In genomic region chr21:42414928-42415769, GRCh38 we compare ENCODE assay signal across 10 cellular contexts. TPM values are rescaled to one million over a fixed set of nuclear protein-coding genes. Genes with fewer than 3 reads are reported as not detected.
A peak's percentile ranks its signal among the peaks of the same experiment; 100 is the strongest.
DNase-seq lines count a peak whose midpoint lies in the region; ATAC-seq, FAIRE-seq and TF ChIP-seq lines count a peak whose summit lies in the region.
"Had no signal": no experiment of that assay in that cellular context is flagged by ENCODE, and none has a peak within 500 bp of the region (broad histone marks: within the 10 kb centered on the region; RNA-seq: fewer than 3 reads in every experiment).

No MANE protein-coding gene starts in this region.

- 3% methylated on average over 27 of the region's 27 CpGs for WGBS in GM12878 (ENCODE audit: insufficient coverage, insufficient replicate concordance, low lambda C conversion rate, missing lambda C conversion rate)

- ATAC-seq in GM18861 (IDR thresholded peaks at IDR 0.05; ENCODE audit: unreplicated experiment) (peak; percentile 57), HG02973 (IDR thresholded peaks at IDR 0.05; ENCODE audit: unreplicated experiment) (peak; percentile 77), GM12878 (peak; percentile 88)

- no peak overlapping the region for H3K4me3 Mint-ChIP-seq in glutamatergic neuron (ENCODE audit: unreplicated experiment)

- H3K36me3 ChIP-seq in GM12878 (ENCODE audit: control insufficient read depth in 2 of 2, insufficient read depth in 2 of 2, low read length in 1 of 2): no peaks in the 10 kb centered on the region
- H3K36me3 ChIP-seq: thoracic aorta had no signal

- CTCF ChIA-PET in GM12878 (lab: Yijun Ruan, JAX): interaction anchor here (1.0 to 2.4 kb wide), 6 partner anchors 9 to 123 kb away, joined by 3 to 16 read pairs (median 4); partner anchors contain the start of gene UBASH3A

- peak overlapping the region; percentile 78 for H3K4me2 ChIP-seq in GM12878 (ENCODE audit: control insufficient read depth, insufficient read depth)

- DNase-seq in T-helper 22 cell (ENCODE audit: low read depth) (peak; percentile 95), GM12878 (ENCODE audit: low read depth, low spot score) (peak; percentile 97), putamen (ENCODE audit: low spot score) (peak; percentile 39), NCI-H2196 (lab: John Stamatoyannopoulos, UW; ENCODE audit: unreplicated experiment) (no peak), medulla oblongata (ENCODE audit: extremely low spot score) (no peak), glutamatergic neuron (no peak)

- peaks cover 9% of the 10 kb centered on the region for H3K27me3 Mint-ChIP-seq in glutamatergic neuron (ENCODE audit: unreplicated experiment)

- H3K27ac Mint-ChIP-seq in glutamatergic neuron (ENCODE audit: unreplicated experiment): no peak overlapping the region

- peak overlapping the region; percentile 66 for H3K9ac ChIP-seq in GM12878 (ENCODE audit: control insufficient read depth, insufficient read depth, low read length)

- H3K9me3 ChIP-seq in GM12878 (replicated peaks; ENCODE audit: control insufficient read depth, insufficient read depth, low read length): peaks cover 8% of the 10 kb centered on the region; the same call in 2 of the 3 replicates
- H3K9me3 ChIP-seq: thoracic aorta had no signal

- SMC1A ChIA-PET in GM12878 (lab: Charles Lee; ENCODE audit: uncharacterized antibody, unreplicated experiment): interaction anchor here (1.5 to 6.1 kb wide), 7 partner anchors 10 to 122 kb away, joined by 3 to 49 read pairs (median 10); partner anchors contain the start of gene UBASH3A

- TF ChIP-seq RAD21 in GM12878 (IDR thresholded peaks at IDR 0.05; ENCODE audit: insufficient read depth, low read depth, low read length): peak; percentile 18; the same call in 1 of the 2 replicates

- H3K27ac ChIP-seq in GM12878 (ENCODE audit: control insufficient read depth, insufficient read depth): peak overlapping the region; percentile 95
- H3K27ac ChIP-seq: thoracic aorta had no signal

- H3K4me3 ChIP-seq in GM12878: 0 out of 2 replicates have a peak overlapping the region, but pooled peaks have one; percentile 13
- H3K4me3 ChIP-seq: thoracic aorta had no signal

- TF ChIP-seq CTCF in GM12878 (IDR thresholded peaks at IDR 0.05 in 2 of 3, conservative IDR thresholded peaks at IDR 0.05 in 1 of 3; ENCODE audit: control insufficient read depth in 2 of 3, extremely low read depth in 1 of 3, insufficient read depth in 1 of 3, low read depth in 3 of 3, low read length in 3 of 3) (no peak), glutamatergic neuron (IDR thresholded peaks at IDR 0.05; ENCODE audit: partially characterized antibody, unreplicated experiment) (no peak)

- TF ChIP-seq POLR2A in GM12878 (IDR thresholded peaks at IDR 0.05; ENCODE audit: low read depth, low read length): peak; percentile 63; the same call in 1 of the 2 replicates

- peak; percentile 89 to 95; a peak in 3 of 4 replicates for TF ChIP-seq EP300 in GM12878 (IDR thresholded peaks at IDR 0.05; ENCODE audit: borderline replicate concordance in 1 of 2, control insufficient read depth in 1 of 2, low read depth in 2 of 2, low read length in 2 of 2)

- H4K20me1 ChIP-seq in GM12878 (ENCODE audit: control insufficient read depth, insufficient read depth): no peaks in the 10 kb centered on the region

- peak; percentile 54 for FAIRE-seq in GM12878 (lab: Jason Lieb, UNC)
- FAIRE-seq: TTC549 had no signal

- intact Hi-C loops in GM12878 (cut with micrococcal nuclease; ENCODE audit: unreplicated experiment): loop anchor here (1.0 kb wide), 3 partner anchors 8 to 25 kb away; no protein-coding TSS in a partner anchor

- H3K27me3 ChIP-seq in GM12878 (replicated peaks in 1 of 2; ENCODE audit: control insufficient read depth in 2 of 2, insufficient read depth in 2 of 2, low read length in 1 of 2): no peaks in the 10 kb centered on the region

- POLR2A ChIA-PET in GM12878 (lab: Charles Lee): interaction anchor here (0.6 to 5.4 kb wide), 7 partner anchors 9 to 63 kb away, joined by 3 to 34 read pairs (median 8); partner anchors contain the start of gene UBASH3A

- H3K79me2 ChIP-seq in GM12878 (ENCODE audit: control insufficient read depth, insufficient read depth, low read length): no peaks in the 10 kb centered on the region

- peaks cover 47% of the 10 kb centered on the region for H3K4me1 ChIP-seq in GM12878 (ENCODE audit: control insufficient read depth, insufficient read depth, low read length)

- peaks cover 10% of the 10 kb centered on the region for H3K4me1 Mint-ChIP-seq in glutamatergic neuron (ENCODE audit: low read depth, unreplicated experiment)

- no peaks in the 10 kb centered on the region for H3K9me3 Mint-ChIP-seq in glutamatergic neuron (ENCODE audit: unreplicated experiment)

- H3K36me3 Mint-ChIP-seq in glutamatergic neuron (ENCODE audit: unreplicated experiment): peaks cover 9% of the 10 kb centered on the region

- TSS peak; percentile 89 for BruUV-seq in GM12878 (replicated peaks; lab: Mats Ljungman, UMichigan)

- peak overlapping the region; percentile 55 for H2AFZ ChIP-seq in GM12878 (ENCODE audit: control insufficient read depth, low read depth, low read length)

- in situ Hi-C loops in GM12878 (cut with MboI): no loop called here

- RAD21 ChIA-PET in GM12878 (lab: Charles Lee; ENCODE audit: unreplicated experiment): interaction anchor here (0.9 to 4.2 kb wide), 12 partner anchors 8 to 129 kb away, joined by 3 to 32 read pairs (median 5); partner anchors contain the start of gene UBASH3A

TF ChIP-seq in GM12878, 131 proteins besides CTCF, POLR2A, EP300 and RAD21 (continues in another document):
- TF ChIP-seq RB1 (IDR thresholded peaks at IDR 0.05; ENCODE audit: borderline replicate concordance): peak; percentile 32; the same call in 1 of the 2 replicates
- TF ChIP-seq TCF3 (IDR thresholded peaks at IDR 0.05; ENCODE audit: borderline replicate concordance, insufficient read depth, low read depth, low read length): peak; percentile 59; the same call in 1 of the 2 replicates
- no peak for TF ChIP-seq NFYA (IDR thresholded peaks at IDR 0.05; ENCODE audit: borderline replicate concordance, low read depth, low read length)

RNA-seq across cellular contexts. Expression of gene UBASH3A, which starts 11.4 kb away (rescaled TPM):
- 1.8 and 1.9 TPM in 2 replicates for total RNA-seq in GM12878 (2013; cell fraction: nucleolus; rRNA removed)
- total RNA-seq in GM12878 (2014; rRNA removed) (0.05 and 0.17 TPM in 2 replicates), GM12878 (2014; rRNA removed; fragmentation: Illumina TruSeq; extraction: Trizol) (0.05 and 0.13 TPM in 2 replicates), GM12878 (2021) (0.27 and 0.28 TPM in 2 replicates), glutamatergic neuron (ENCODE audit: unreplicated experiment) (not detected)
- polyA plus RNA-seq in GM12878 (2011; ENCODE audit: low read depth): 0.16 TPM
- polyA plus RNA-seq in GM12878 (2011; rRNA removed) (0.16 and 0.33 TPM in 2 replicates), GM12878 (2014; fragmentation: Illumina TruSeq; extraction: Trizol) (0.17 and 0.21 TPM in 2 replicates), GM12878 (2014; fragmentation: Nextera tagmentation; extraction: Ambion mirVana) (under 1 TPM in 1 of 2 experiments, not detected in 1; 0.04 TPM), GM12878 (2014; rRNA removed) (0.20 and 0.23 TPM in 2 replicates), GM12878 (2016; fragmentation: Nextera tagmentation; extraction: Ambion mirVana) (under 1 TPM; 0.26 to 0.39 TPM)
- 0.36 and 0.57 TPM in 2 replicates for polyA plus RNA-seq in GM12878 (2011; cell fraction: cytosol; rRNA removed)
- 1.8 and 2.2 TPM in 2 replicates for polyA plus RNA-seq in GM12878 (2011; cell fraction: nucleus; rRNA removed)
- polyA plus RNA-seq in GM12878 (2012): 0.26 and 0.59 TPM in 2 replicates
- 0.72 TPM in 1 of 2 replicates, not detected in the other for polyA minus RNA-seq in GM12878 (2011; rRNA and poly(A)+ RNA removed)
- 0.73 TPM in 1 of 2 replicates, not detected in the other for polyA minus RNA-seq in GM12878 (2011; cell fraction: cytosol; rRNA and poly(A)+ RNA removed)
- 0.73 and 0.86 TPM in 2 replicates for polyA minus RNA-seq in GM12878 (2011; cell fraction: nucleus; rRNA and poly(A)+ RNA removed)

RNA-seq across cellular contexts. Expression of gene TMPRSS3, which starts 19.3 kb away (rescaled TPM):
- total RNA-seq in GM12878 (2013; cell fraction: nucleolus; rRNA removed): 4.1 and 4.2 TPM in 2 replicates
- total RNA-seq in GM12878 (2014; rRNA removed) (0.65 and 1.4 TPM in 2 replicates), GM12878 (2014; rRNA removed; fragmentation: Illumina TruSeq; extraction: Trizol) (0.63 and 0.83 TPM in 2 replicates), GM12878 (2021) (0.90 and 1.2 TPM in 2 replicates), glutamatergic neuron (ENCODE audit: unreplicated experiment) (0.71 TPM)
- polyA plus RNA-seq in GM12878 (2011; ENCODE audit: low read depth): 13.4 TPM
- polyA plus RNA-seq in GM12878 (2011; rRNA removed) (not detected in 2 replicates), GM12878 (2014; fragmentation: Illumina TruSeq; extraction: Trizol) (0.17 and 0.51 TPM in 2 replicates), GM12878 (2014; fragmentation: Nextera tagmentation; extraction: Ambion mirVana) (1 to 10 TPM in 1 of 2 experiments, under 1 TPM in 1; 0.82 to 1.5 TPM), GM12878 (2014; rRNA removed) (0.51 and 1.3 TPM in 2 replicates), GM12878 (2016; fragmentation: Nextera tagmentation; extraction: Ambion mirVana) (under 1 TPM; 0.56 to 0.59 TPM)
- 0.03 TPM in 1 of 2 replicates, not detected in the other for polyA plus RNA-seq in GM12878 (2011; cell fraction: cytosol; rRNA removed)
- 0.13 TPM in 1 of 2 replicates, not detected in the other for polyA plus RNA-seq in GM12878 (2011; cell fraction: nucleus; rRNA removed)
- polyA plus RNA-seq in GM12878 (2012): 16.4 and 22.8 TPM in 2 replicates
- polyA minus RNA-seq in GM12878 (2011; rRNA and poly(A)+ RNA removed): 0.10 TPM in 1 of 2 replicates, not detected in the other
- polyA minus RNA-seq in GM12878 (2011; cell fraction: cytosol; rRNA and poly(A)+ RNA removed): 1.6 TPM in 1 of 2 replicates, not detected in the other
- not detected in 2 replicates for polyA minus RNA-seq in GM12878 (2011; cell fraction: nucleus; rRNA and poly(A)+ RNA removed)
- total RNA-seq: thoracic aorta had no signal

RNA-seq across cellular contexts. Expression of gene TFF1, which starts 48.8 kb away (rescaled TPM):
- total RNA-seq in GM12878 (2013; cell fraction: nucleolus; rRNA removed): not detected in 2 replicates
- total RNA-seq in GM12878 (2014; rRNA removed) (not detected in 2 replicates), GM12878 (2014; rRNA removed; fragmentation: Illumina TruSeq; extraction: Trizol) (not detected in 2 replicates), GM12878 (2021) (0.40 TPM in 1 of 2 replicates, not detected in the other), glutamatergic neuron (ENCODE audit: unreplicated experiment) (not detected)
- not detected for polyA plus RNA-seq in GM12878 (2011; ENCODE audit: low read depth)
- polyA plus RNA-seq in GM12878 (2011; rRNA removed) (not detected in 2 replicates), GM12878 (2014; fragmentation: Illumina TruSeq; extraction: Trizol) (not detected in 2 replicates), GM12878 (2014; fragmentation: Nextera tagmentation; extraction: Ambion mirVana) (under 1 TPM in 1 of 2 experiments, not detected in 1; 0.13 TPM), GM12878 (2014; rRNA removed) (0.24 TPM in 1 of 2 replicates, not detected in the other), GM12878 (2016; fragmentation: Nextera tagmentation; extraction: Ambion mirVana) (not detected)
- not detected in 2 replicates for polyA plus RNA-seq in GM12878 (2011; cell fraction: cytosol; rRNA removed)
- polyA plus RNA-seq in GM12878 (2011; cell fraction: nucleus; rRNA removed): not detected in 2 replicates
- not detected in 2 replicates for polyA plus RNA-seq in GM12878 (2012)
- polyA minus RNA-seq in GM12878 (2011; rRNA and poly(A)+ RNA removed): not detected in 2 replicates
- not detected in 2 replicates for polyA minus RNA-seq in GM12878 (2011; cell fraction: cytosol; rRNA and poly(A)+ RNA removed)
- not detected in 2 replicates for polyA minus RNA-seq in GM12878 (2011; cell fraction: nucleus; rRNA and poly(A)+ RNA removed)

Comparison
In these comparisons a context has a peak if more than half of its experiments do, and no peak if none do; other contexts are left out.
1. DNase-seq: peak in T-helper 22 cell (single experiment), GM12878 (single experiment) and putamen (single experiment); none in NCI-H2196 (single experiment), medulla oblongata (single experiment) and glutamatergic neuron (single experiment).
2. Peak in every context shown above with its lines, with median percentiles within 50 percentile points of each other: ATAC-seq.